Comparison of ENCODE assay signal across 1 cellular context in the genomic region with DNA sequence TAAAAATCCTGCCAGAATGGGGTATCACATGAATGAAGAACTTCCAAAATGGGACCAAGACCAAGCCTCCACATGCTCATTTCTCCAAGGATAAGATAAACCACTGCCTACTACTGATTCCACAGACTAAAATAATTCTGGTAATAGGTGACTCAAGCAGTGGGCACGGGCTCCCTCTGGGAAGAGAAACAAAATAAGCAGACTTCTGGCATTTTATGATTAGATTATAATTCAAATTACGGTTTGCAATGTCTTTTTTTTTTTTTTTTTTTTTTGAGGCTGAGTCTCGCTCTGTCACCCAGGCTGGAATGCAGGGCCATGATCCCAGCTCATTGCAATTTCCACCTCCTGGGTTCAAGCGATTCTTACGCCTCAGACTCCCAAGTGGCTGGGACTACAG.
TF ChIP-seq lines count a peak whose summit lies in the region.

No MANE protein-coding gene starts in this region.

TF ChIP-seq in SK-N-SH, 30 proteins besides CTCF, POLR2A, EP300 and RAD21 (continued from another document):
- TF ChIP-seq ZBTB33 (IDR thresholded peaks at IDR 0.05; ENCODE audit: borderline replicate concordance, low read depth): no peak
- peak; percentile 55 for TF ChIP-seq FOSL2 (IDR thresholded peaks at IDR 0.05; ENCODE audit: borderline replicate concordance, low read depth)
- peak; percentile 81 for TF ChIP-seq TCF12 (IDR thresholded peaks at IDR 0.05)
- TF ChIP-seq SIN3A (IDR thresholded peaks at IDR 0.05; ENCODE audit: borderline replicate concordance, low read depth, low read length): 0 out of 2 replicates have a peak, but pooled peaks have one; percentile 31
- TF ChIP-seq MXI1 (IDR thresholded peaks at IDR 0.05; ENCODE audit: low read depth, low read length): no peak
- no peak for TF ChIP-seq NRF1 (IDR thresholded peaks at IDR 0.05; ENCODE audit: low read depth, low read length)
- TF ChIP-seq USF2 (IDR thresholded peaks at IDR 0.05; ENCODE audit: borderline replicate concordance, low read depth, low read length): no peak
- TF ChIP-seq RXRA (IDR thresholded peaks at IDR 0.05; ENCODE audit: borderline replicate concordance, low read depth): no peak; the same call in 1 of the 2 replicates
- TF ChIP-seq EZH2phosphoT487 (IDR thresholded peaks at IDR 0.05; ENCODE audit: borderline replicate concordance, low read depth): no peak
- peak; percentile 42; the same call in 1 of the 2 replicates for TF ChIP-seq REST (IDR thresholded peaks at IDR 0.05; ENCODE audit: low read depth, low read length)
- no peak for TF ChIP-seq RCOR1 (IDR thresholded peaks at IDR 0.05; ENCODE audit: low read length)
- TF ChIP-seq TAF1 (IDR thresholded peaks at IDR 0.05; ENCODE audit: borderline replicate concordance, low read depth, low read length): no peak
- no peak for TF ChIP-seq CHD2 (IDR thresholded peaks at IDR 0.05; ENCODE audit: low read length, partially characterized antibody)
- TF ChIP-seq SMC3 (IDR thresholded peaks at IDR 0.05; ENCODE audit: low read depth, low read length): no peak
- no peak for TF ChIP-seq FOXM1 (IDR thresholded peaks at IDR 0.05; ENCODE audit: low read depth)
- TF ChIP-seq, protein P1, sequence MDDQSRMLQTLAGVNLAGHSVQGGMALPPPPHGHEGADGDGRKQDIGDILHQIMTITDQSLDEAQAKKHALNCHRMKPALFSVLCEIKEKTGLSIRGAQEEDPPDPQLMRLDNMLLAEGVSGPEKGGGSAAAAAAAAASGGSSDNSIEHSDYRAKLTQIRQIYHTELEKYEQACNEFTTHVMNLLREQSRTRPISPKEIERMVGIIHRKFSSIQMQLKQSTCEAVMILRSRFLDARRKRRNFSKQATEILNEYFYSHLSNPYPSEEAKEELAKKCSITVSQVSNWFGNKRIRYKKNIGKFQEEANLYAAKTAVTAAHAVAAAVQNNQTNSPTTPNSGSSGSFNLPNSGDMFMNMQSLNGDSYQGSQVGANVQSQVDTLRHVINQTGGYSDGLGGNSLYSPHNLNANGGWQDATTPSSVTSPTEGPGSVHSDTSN (IDR thresholded peaks at IDR 0.05): peak; percentile 38
- TF ChIP-seq GATA2 (CRISPR knock-in tag; IDR thresholded peaks at IDR 0.05): no peak
- peak; percentile 43; the same call in 1 of the 2 replicates for TF ChIP-seq YY1 (IDR thresholded peaks at IDR 0.05; ENCODE audit: low read depth)
- 0 out of 2 replicates have a peak, but pooled peaks have one; percentile 60 for TF ChIP-seq MEF2A (IDR thresholded peaks at IDR 0.05; ENCODE audit: borderline replicate concordance, low read depth)
- no peak for TF ChIP-seq GABPA (IDR thresholded peaks at IDR 0.05; ENCODE audit: low read depth)
- TF ChIP-seq, protein P2, sequence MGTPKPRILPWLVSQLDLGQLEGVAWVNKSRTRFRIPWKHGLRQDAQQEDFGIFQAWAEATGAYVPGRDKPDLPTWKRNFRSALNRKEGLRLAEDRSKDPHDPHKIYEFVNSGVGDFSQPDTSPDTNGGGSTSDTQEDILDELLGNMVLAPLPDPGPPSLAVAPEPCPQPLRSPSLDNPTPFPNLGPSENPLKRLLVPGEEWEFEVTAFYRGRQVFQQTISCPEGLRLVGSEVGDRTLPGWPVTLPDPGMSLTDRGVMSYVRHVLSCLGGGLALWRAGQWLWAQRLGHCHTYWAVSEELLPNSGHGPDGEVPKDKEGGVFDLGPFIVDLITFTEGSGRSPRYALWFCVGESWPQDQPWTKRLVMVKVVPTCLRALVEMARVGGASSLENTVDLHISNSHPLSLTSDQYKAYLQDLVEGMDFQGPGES (IDR thresholded peaks at IDR 0.05; ENCODE audit: low read depth, low read length): no peak
- TF ChIP-seq USF1 (IDR thresholded peaks at IDR 0.05; ENCODE audit: borderline replicate concordance, low read depth): no peak
- TF ChIP-seq TEAD4 (IDR thresholded peaks at IDR 0.05; ENCODE audit: borderline replicate concordance, insufficient read depth): peak; percentile 78; the same call in 1 of the 2 replicates
- peak; percentile 63 for TF ChIP-seq MAX (IDR thresholded peaks at IDR 0.05; ENCODE audit: low read depth)
TF ChIP-seq in SK-N-SH: peak in this region for 11.
